ENCODE assay signal across 15 cellular contexts in the genomic region with DNA sequence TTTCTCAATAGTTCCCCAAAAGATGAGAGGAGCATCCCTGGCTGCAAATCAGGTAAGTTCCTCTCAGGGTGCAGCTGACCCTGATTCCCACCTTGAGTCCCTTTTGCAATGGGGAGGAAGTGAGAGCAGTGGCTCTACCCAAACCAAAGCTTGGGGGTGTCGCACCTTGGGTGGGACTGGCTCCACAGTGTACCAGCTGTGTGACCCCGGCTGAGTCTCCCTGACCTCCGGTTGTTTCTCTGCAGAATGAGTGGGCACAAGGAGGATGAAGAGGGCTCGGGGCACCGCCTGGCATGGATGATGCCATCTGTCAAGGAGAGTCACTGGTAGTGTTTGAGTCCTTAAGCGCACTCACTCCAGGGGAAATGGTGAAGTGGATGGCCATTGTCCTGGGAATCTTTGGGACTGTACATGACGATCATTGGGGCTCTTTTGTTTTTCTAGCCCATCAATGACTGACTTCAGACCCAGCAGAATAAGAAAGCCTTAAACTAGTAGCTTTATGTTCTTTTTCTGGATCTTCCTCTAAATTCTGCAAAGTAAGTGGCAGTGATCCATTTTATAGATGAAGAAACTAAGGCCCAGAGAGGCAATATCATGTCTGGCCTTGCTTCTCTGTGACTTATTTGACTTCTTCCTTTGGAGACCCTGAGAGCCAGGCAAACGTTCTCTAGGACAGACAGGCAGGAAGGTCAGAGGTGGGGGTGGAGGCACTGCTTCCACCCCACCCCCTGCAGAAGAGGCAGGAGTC.
DNase-seq lines count a peak whose midpoint lies in the region; ATAC-seq and TF ChIP-seq lines count a peak whose summit lies in the region.
"Had no signal": no experiment of that assay in that cellular context is flagged by ENCODE, and none has a peak within 500 bp of the region (broad histone marks: within the 10 kb centered on the region; RNA-seq: fewer than 3 reads in every experiment).

No MANE protein-coding gene starts in this region.

- H3K9me3 ChIP-seq in right cardiac atrium (ENCODE audit: control insufficient read depth, low read length) (no peaks in the 10 kb centered on the region), T-helper 17 cell (ENCODE audit: control insufficient read depth, low read length, poor library complexity, severe bottlenecking) (no peaks in the 10 kb centered on the region), mesenchymal stem cell (ENCODE audit: control insufficient read depth, low read length) (no peaks in the 10 kb centered on the region), tibial nerve (no peaks in the 10 kb centered on the region)

- no peak for ATAC-seq in right cardiac atrium
- ATAC-seq in T-helper 17 cell, result no peak
- no peak for ATAC-seq in GM18867 (IDR thresholded peaks at IDR 0.05; ENCODE audit: unreplicated experiment)
- ATAC-seq: Panc1 had no signal

- TF ChIP-seq EP300 in tibial nerve (IDR thresholded peaks at IDR 0.05), result no peak

- H3K27ac Mint-ChIP-seq in T-helper 17 cell, result peak overlapping the region; percentile 69
- H3K27ac Mint-ChIP-seq: activated naive CD4-positive, alpha-beta T cell treated with anti-CD3 and anti-CD28 coated beads, Interleukin-2, amount 50 U/mL, for 24 hours; endodermal cell had no signal

- TF ChIP-seq CTCF in tibial nerve (IDR thresholded peaks at IDR 0.05), result no peak

- DNase-seq in cardiac septum (ENCODE audit: low spot score) (peak; percentile 57), right cardiac atrium (no peak), T-helper 17 cell (no peak), mesenchymal stem cell (no peak), tibial nerve (ENCODE audit: low spot score in 2 of 2) (no peak), NCI-H2196 (lab: John Stamatoyannopoulos, UW; ENCODE audit: unreplicated experiment) (no peak), hepatic stellate cell (ENCODE audit: low spot score) (no peak)
- DNase-seq: endodermal cell, HCEC 1CT, NCI-H1417, small intestine had no signal

- H3K4me3 Mint-ChIP-seq in T-helper 17 cell, result no peak overlapping the region
- H3K4me3 Mint-ChIP-seq: activated naive CD4-positive, alpha-beta T cell treated with anti-CD3 and anti-CD28 coated beads, Interleukin-2, amount 50 U/mL, for 24 hours; endodermal cell; mesothelial cell of epicardium had no signal

- peak overlapping the region; percentile 10 for H2AFZ ChIP-seq in mesenchymal stem cell (ENCODE audit: low read depth, low read length)

- 75% methylated on average over 8 of the region's 8 CpGs for WGBS in right cardiac atrium
- 79% methylated on average over 7 of the region's 8 CpGs for WGBS in mesenchymal stem cell
- WGBS in tibial nerve, 2 donors, result 76 to 78% methylated on average over 7 to 8 of the region's 8 CpGs

- H3K79me1 ChIP-seq in mesenchymal stem cell (replicated peaks; ENCODE audit: low read length, poor library complexity, severe bottlenecking), result no peaks in the 10 kb centered on the region

- no peaks in the 10 kb centered on the region for H3K27me3 Mint-ChIP-seq in T-helper 17 cell
- H3K27me3 Mint-ChIP-seq: activated naive CD4-positive, alpha-beta T cell treated with anti-CD3 and anti-CD28 coated beads, Interleukin-2, amount 50 U/mL, for 24 hours had no signal

- H3K4me2 ChIP-seq in mesenchymal stem cell (ENCODE audit: low read length, poor library complexity, severe bottlenecking), result no peak overlapping the region

- H3K4ac ChIP-seq in mesenchymal stem cell (ENCODE audit: low read depth in 1 of 2, low read length in 2 of 2), result peak overlapping the region; percentile 7 to 71

- H2BK5ac ChIP-seq in mesenchymal stem cell (ENCODE audit: low read depth, low read length, poor library complexity, severe bottlenecking), result no peak overlapping the region

- intact Hi-C loops in cardiac septum (cut with DNase I) (loop anchor here (5.0 to 10.0 kb wide), 3 partner anchors 33 to 110 kb away; a partner anchor contains a TSS), right cardiac atrium (cut with DNase I) (no loop called here)

- peak overlapping the region; percentile 55 for H4K91ac ChIP-seq in mesenchymal stem cell (ENCODE audit: low read length)

- H3K4me1 Mint-ChIP-seq in T-helper 17 cell, result peaks cover 35% of the 10 kb centered on the region

- no peak overlapping the region for H4K8ac ChIP-seq in mesenchymal stem cell (ENCODE audit: low read length)

- peak overlapping the region in 1 of 2 experiments; percentile 82 for H3K18ac ChIP-seq in mesenchymal stem cell (ENCODE audit: low read depth in 1 of 2, low read length in 2 of 2)

- H2BK12ac ChIP-seq in mesenchymal stem cell (ENCODE audit: low read length in 2 of 2), result peak overlapping the region; percentile 71 to 92

- H3K4me1 ChIP-seq in right cardiac atrium (ENCODE audit: control insufficient read depth, insufficient read depth, low read length) (peaks cover 30% of the 10 kb centered on the region), mesenchymal stem cell (ENCODE audit: control insufficient read depth, insufficient read depth, low read depth, low read length) (peaks cover 33% of the 10 kb centered on the region), tibial nerve (peaks cover 3 to 69% (median 57%) of the 10 kb centered on the region in 4 donors)

- no peaks in the 10 kb centered on the region for H3K27me3 ChIP-seq in right cardiac atrium (ENCODE audit: control insufficient read depth, insufficient read depth)
- no peaks in the 10 kb centered on the region for H3K27me3 ChIP-seq in mesenchymal stem cell (ENCODE audit: control insufficient read depth in 1 of 2, insufficient read depth in 1 of 2, low read length in 2 of 2)
- no peaks in the 10 kb centered on the region for H3K27me3 ChIP-seq in tibial nerve

- TF ChIP-seq POLR2A in tibial nerve (IDR thresholded peaks at IDR 0.05), result no peak

- peak overlapping the region; percentile 98 for H2AK5ac ChIP-seq in mesenchymal stem cell (ENCODE audit: low read length, severe bottlenecking)

- H3K36me3 ChIP-seq in mesenchymal stem cell (ENCODE audit: control insufficient read depth in 1 of 2, insufficient read depth in 2 of 2, low read depth in 1 of 2, low read length in 2 of 2), result no peaks in the 10 kb centered on the region
- no peaks in the 10 kb centered on the region for H3K36me3 ChIP-seq in tibial nerve

- H3K36me3 Mint-ChIP-seq in T-helper 17 cell (ENCODE audit: low read depth), result no peaks in the 10 kb centered on the region
- H3K36me3 Mint-ChIP-seq: mesothelial cell of epicardium had no signal

- no peak overlapping the region for H3K14ac ChIP-seq in mesenchymal stem cell (ENCODE audit: low read length in 2 of 2)

- no peak overlapping the region for H2BK120ac ChIP-seq in mesenchymal stem cell (ENCODE audit: low read depth, low read length)

- peak overlapping the region; percentile 38 for H2BK15ac ChIP-seq in mesenchymal stem cell (ENCODE audit: low read depth, poor library complexity, severe bottlenecking)

- H3K9ac ChIP-seq in mesenchymal stem cell (ENCODE audit: low read length), result no peak overlapping the region

- H3K4me3 ChIP-seq in right cardiac atrium (ENCODE audit: low read length), result no peak overlapping the region
- H3K4me3 ChIP-seq in mesenchymal stem cell (ENCODE audit: insufficient read depth in 1 of 2, low read depth in 1 of 2, low read length in 2 of 2), result no peak overlapping the region
- H3K4me3 ChIP-seq in tibial nerve, result no peak overlapping the region

- H3K27ac ChIP-seq in right cardiac atrium (ENCODE audit: low read length) (no peak overlapping the region), mesenchymal stem cell (ENCODE audit: low read length, poor library complexity, severe bottlenecking) (no peak overlapping the region), tibial nerve (peak overlapping the region in 3 of 4 donors; percentile 82 to 95 (median 91))

- H3K23ac ChIP-seq in mesenchymal stem cell (ENCODE audit: low read length in 2 of 2), result no peak overlapping the region

Comparison
In these comparisons a context has a peak if more than half of its experiments do, and no peak if none do; other contexts are left out.
1. H3K27ac ChIP-seq: peak in tibial nerve (3 of 4); none in right cardiac atrium (single experiment) and mesenchymal stem cell (single experiment).